ENCODE assay signal across 12 cellular contexts in the genomic region with DNA sequence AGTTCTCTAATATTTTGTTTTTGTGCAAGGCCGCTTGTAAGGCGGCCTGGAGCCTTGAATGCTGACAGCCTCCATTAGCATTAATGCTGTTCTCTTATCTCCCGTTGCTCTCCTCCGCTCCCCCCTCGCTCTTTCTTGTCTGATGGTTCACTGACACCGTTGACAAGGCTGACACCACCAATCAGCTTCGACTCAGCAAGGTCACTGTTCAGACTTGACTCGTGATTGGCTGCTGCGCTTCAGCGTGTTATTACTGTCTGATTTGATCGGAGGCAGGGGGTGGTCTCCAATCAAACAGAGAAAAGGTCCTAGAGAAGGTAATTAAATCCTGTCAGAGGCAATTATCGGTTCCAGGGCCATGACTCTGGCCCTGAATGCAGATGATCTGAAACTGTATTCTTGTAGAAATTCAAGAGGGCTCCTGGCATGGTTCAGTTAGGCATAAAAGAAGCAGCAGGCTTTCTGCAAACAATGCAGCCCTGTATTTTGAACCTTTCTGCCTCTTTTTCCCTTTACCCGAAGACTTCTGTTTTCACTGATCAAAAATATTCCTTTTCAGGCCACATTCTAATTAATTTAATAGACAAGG. TPM values are rescaled to one million over a fixed set of nuclear protein-coding genes. Genes with fewer than 3 reads are reported as not detected.
DNase-seq lines count a peak whose midpoint lies in the region; ATAC-seq and TF ChIP-seq lines count a peak whose summit lies in the region.
"Had no signal": no experiment of that assay in that cellular context is flagged by ENCODE, and none has a peak within 500 bp of the region (broad histone marks: within the 10 kb centered on the region; RNA-seq: fewer than 3 reads in every experiment).

No MANE protein-coding gene starts in this region.

- H3K9me3 ChIP-seq in thoracic aorta: no peaks in the 10 kb centered on the region
- H3K9me3 ChIP-seq: A549, Peyer's patch had no signal

- ATAC-seq in thoracic aorta (ENCODE audit: insufficient number of reproducible peaks, low FRiP score, low read depth): no peak
- ATAC-seq: A549 had no signal

- H3K27me3 ChIP-seq in kidney epithelial cell (ENCODE audit: control insufficient read depth, insufficient read depth, low read length) (no peaks in the 10 kb centered on the region), thoracic aorta (replicated peaks; ENCODE audit: insufficient read depth) (no peaks in the 10 kb centered on the region)
- H3K27me3 ChIP-seq: Peyer's patch had no signal

- no peaks in the 10 kb centered on the region for H3K4me1 ChIP-seq in thoracic aorta (ENCODE audit: control insufficient read depth in 1 of 2, low read depth in 2 of 2)
- H3K4me1 ChIP-seq: A549, Peyer's patch had no signal

- TF ChIP-seq CTCF in kidney epithelial cell (IDR thresholded peaks at IDR 0.05; ENCODE audit: insufficient read depth, low read length, poor library complexity, severe bottlenecking): no peak
- no peak for TF ChIP-seq CTCF in thoracic aorta (IDR thresholded peaks at IDR 0.05)

- H3K36me3 ChIP-seq in kidney epithelial cell (ENCODE audit: control insufficient read depth, insufficient read depth, low read length): no peaks in the 10 kb centered on the region
- H3K36me3 ChIP-seq in thoracic aorta: no peaks in the 10 kb centered on the region
- H3K36me3 ChIP-seq: Peyer's patch had no signal

- H3K4me3 ChIP-seq in kidney epithelial cell (ENCODE audit: low read depth, low read length): peak overlapping the region; percentile 33
- peak overlapping the region; percentile 47 for H3K4me3 ChIP-seq in thoracic aorta
- H3K4me3 ChIP-seq: A549, Peyer's patch had no signal

- no peak overlapping the region for H3K27ac ChIP-seq in thoracic aorta
- H3K27ac ChIP-seq: A549, Peyer's patch had no signal

- DNase-seq in NCI-H2227 (lab: John Stamatoyannopoulos, UW; ENCODE audit: unreplicated experiment): peak; percentile 36
- no peak for DNase-seq in NCI-H2227 treated with DMSO at 0.1 percent for 48 hours (lab: John Stamatoyannopoulos, UW)
- peak; percentile 25 for DNase-seq in cerebellum (ENCODE audit: low spot score)
- DNase-seq in kidney epithelial cell (ENCODE audit: low read depth): peak; percentile 26
- DNase-seq in thoracic aorta (ENCODE audit: low spot score): no peak
- DNase-seq in stimulated activated CD4-positive, alpha-beta T cell treated with anti-CD3 and anti-CD28 coated beads, Interleukin-4, amount 100 ng/mL, for 1 hour: no peak
- DNase-seq in CD1c-positive myeloid dendritic cell (ENCODE audit: extremely low spot score): no peak
- no peak for DNase-seq in dermis blood vessel endothelial cell
- DNase-seq: activated CD4-positive, alpha-beta T cell treated with anti-CD3 and anti-CD28 coated beads, Interleukin-2, amount 50 U/mL, for 1 hour; aorta; Peyer's patch had no signal

RNA-seq across cellular contexts. Expression of gene MPPED2, which starts 49.3 kb away (rescaled TPM):
- total RNA-seq in cerebellum (50.4 TPM), kidney epithelial cell (0.42 and 1.8 TPM in 2 replicates), thoracic aorta (10 to 100 TPM; 16.0 to 18.8 TPM), dermis blood vessel endothelial cell (0.09 and 0.85 TPM in 2 replicates)

Comparison
In these comparisons a context has a peak if more than half of its experiments do, and no peak if none do; other contexts are left out.
1. DNase-seq: peak in NCI-H2227 (single experiment), cerebellum (single experiment) and kidney epithelial cell (single experiment); none in NCI-H2227 treated with DMSO at 0.1 percent for 48 hours (single experiment), thoracic aorta (single experiment), stimulated activated CD4-positive, alpha-beta T cell treated with anti-CD3 and anti-CD28 coated beads, Interleukin-4, amount 100 ng/mL, for 1 hour (single experiment), CD1c-positive myeloid dendritic cell (single experiment) and dermis blood vessel endothelial cell (single experiment).